Comparison of ENCODE assay signal across 1 cellular context in the genomic region with DNA sequence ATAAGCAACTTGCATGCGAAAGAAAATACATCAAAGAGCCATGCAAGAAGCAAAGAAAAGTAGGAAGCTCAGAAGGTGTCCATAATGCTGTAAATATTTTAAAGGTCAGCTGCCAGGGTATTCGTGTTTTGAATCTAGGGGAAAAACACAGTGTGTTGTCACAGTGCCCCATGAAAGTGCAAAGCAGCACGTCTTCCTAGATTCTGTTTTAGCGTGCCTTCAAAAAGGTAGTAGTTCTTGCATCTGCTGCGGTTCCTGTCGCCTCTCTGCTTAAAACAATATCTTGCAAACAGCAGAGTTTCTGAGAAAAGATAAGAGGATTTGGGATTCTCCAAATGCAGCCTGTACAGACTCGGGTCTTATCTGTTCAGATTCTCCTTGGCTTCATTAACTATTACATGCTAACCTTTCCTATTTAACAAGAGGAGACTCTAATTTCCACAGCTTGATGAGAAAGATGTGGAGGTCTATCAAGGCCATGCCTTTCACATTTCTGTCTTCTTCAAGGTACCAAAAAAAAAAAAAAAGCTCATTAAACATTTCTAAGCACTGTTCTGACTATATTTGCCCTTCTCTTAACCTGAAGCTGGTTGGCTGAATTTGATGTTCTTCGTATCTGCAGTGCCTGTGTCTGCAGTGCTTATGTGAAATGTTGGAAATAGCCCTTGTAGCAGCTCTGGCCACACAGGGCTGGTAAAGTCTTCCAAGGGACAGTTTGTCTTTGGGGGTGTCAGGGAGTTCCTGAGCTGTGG.
TF ChIP-seq lines count a peak whose summit lies in the region.

No MANE protein-coding gene starts in this region.

TF ChIP-seq in K562, 482 proteins besides CTCF, POLR2A, EP300 and RAD21 (continued from another document):
- TF ChIP-seq, protein P1, sequence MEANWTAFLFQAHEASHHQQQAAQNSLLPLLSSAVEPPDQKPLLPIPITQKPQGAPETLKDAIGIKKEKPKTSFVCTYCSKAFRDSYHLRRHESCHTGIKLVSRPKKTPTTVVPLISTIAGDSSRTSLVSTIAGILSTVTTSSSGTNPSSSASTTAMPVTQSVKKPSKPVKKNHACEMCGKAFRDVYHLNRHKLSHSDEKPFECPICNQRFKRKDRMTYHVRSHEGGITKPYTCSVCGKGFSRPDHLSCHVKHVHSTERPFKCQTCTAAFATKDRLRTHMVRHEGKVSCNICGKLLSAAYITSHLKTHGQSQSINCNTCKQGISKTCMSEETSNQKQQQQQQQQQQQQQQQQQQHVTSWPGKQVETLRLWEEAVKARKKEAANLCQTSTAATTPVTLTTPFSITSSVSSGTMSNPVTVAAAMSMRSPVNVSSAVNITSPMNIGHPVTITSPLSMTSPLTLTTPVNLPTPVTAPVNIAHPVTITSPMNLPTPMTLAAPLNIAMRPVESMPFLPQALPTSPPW (CRISPR knock-in tag; IDR thresholded peaks at IDR 0.05), result peak; percentile 15; the same call in 1 of the 2 replicates
- TF ChIP-seq MECOM (CRISPR knock-in tag; IDR thresholded peaks at IDR 0.05), result peak; percentile 85
- 0 out of 2 replicates have a peak, but pooled peaks have one; percentile 18 for TF ChIP-seq NCOA1 (IDR thresholded peaks at IDR 0.05; ENCODE audit: low read depth)
- peak; percentile 7; the same call in 1 of the 2 replicates for TF ChIP-seq HMG20B (CRISPR knock-in tag; IDR thresholded peaks at IDR 0.05)
- TF ChIP-seq RBFOX2 (IDR thresholded peaks at IDR 0.05; ENCODE audit: low read depth, low read length), result peak; percentile 55
- 0 out of 2 replicates have a peak, but pooled peaks have one; percentile 25 for TF ChIP-seq MTA1 (IDR thresholded peaks at IDR 0.05; ENCODE audit: borderline replicate concordance)
- peak; percentile 37; the same call in 1 of the 2 replicates for TF ChIP-seq SMAD3 (CRISPR knock-in tag; conservative IDR thresholded peaks at IDR 0.05)
- peak in 1 of 2 experiments; percentile 47; a peak in 3 of 4 replicates for TF ChIP-seq MAZ (CRISPR knock-in tag; conservative IDR thresholded peaks at IDR 0.05 in 1 of 2, IDR thresholded peaks at IDR 0.05 in 1 of 2)
- TF ChIP-seq, protein P2, sequence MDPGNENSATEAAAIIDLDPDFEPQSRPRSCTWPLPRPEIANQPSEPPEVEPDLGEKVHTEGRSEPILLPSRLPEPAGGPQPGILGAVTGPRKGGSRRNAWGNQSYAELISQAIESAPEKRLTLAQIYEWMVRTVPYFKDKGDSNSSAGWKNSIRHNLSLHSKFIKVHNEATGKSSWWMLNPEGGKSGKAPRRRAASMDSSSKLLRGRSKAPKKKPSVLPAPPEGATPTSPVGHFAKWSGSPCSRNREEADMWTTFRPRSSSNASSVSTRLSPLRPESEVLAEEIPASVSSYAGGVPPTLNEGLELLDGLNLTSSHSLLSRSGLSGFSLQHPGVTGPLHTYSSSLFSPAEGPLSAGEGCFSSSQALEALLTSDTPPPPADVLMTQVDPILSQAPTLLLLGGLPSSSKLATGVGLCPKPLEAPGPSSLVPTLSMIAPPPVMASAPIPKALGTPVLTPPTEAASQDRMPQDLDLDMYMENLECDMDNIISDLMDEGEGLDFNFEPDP (CRISPR knock-in tag; IDR thresholded peaks at IDR 0.05), result 0 out of 2 replicates have a peak, but pooled peaks have one; percentile 11
- TF ChIP-seq TCF3 (CRISPR knock-in tag; IDR thresholded peaks at IDR 0.05), result peak; percentile 75
- TF ChIP-seq, protein P3, sequence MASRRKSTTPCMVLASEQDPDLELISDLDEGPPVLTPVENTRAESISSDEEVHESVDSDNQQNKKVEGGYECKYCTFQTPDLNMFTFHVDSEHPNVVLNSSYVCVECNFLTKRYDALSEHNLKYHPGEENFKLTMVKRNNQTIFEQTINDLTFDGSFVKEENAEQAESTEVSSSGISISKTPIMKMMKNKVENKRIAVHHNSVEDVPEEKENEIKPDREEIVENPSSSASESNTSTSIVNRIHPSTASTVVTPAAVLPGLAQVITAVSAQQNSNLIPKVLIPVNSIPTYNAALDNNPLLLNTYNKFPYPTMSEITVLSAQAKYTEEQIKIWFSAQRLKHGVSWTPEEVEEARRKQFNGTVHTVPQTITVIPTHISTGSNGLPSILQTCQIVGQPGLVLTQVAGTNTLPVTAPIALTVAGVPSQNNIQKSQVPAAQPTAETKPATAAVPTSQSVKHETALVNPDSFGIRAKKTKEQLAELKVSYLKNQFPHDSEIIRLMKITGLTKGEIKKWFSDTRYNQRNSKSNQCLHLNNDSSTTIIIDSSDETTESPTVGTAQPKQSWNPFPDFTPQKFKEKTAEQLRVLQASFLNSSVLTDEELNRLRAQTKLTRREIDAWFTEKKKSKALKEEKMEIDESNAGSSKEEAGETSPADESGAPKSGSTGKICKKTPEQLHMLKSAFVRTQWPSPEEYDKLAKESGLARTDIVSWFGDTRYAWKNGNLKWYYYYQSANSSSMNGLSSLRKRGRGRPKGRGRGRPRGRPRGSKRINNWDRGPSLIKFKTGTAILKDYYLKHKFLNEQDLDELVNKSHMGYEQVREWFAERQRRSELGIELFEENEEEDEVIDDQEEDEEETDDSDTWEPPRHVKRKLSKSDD (conservative IDR thresholded peaks at IDR 0.05; ENCODE audit: low read length), result no peak
- TF ChIP-seq HLTF (IDR thresholded peaks at IDR 0.05), result no peak
- 0 out of 2 replicates have a peak, but pooled peaks have one; percentile 41 for TF ChIP-seq HIVEP1 (CRISPR knock-in tag; IDR thresholded peaks at IDR 0.05)
- TF ChIP-seq, protein P4, sequence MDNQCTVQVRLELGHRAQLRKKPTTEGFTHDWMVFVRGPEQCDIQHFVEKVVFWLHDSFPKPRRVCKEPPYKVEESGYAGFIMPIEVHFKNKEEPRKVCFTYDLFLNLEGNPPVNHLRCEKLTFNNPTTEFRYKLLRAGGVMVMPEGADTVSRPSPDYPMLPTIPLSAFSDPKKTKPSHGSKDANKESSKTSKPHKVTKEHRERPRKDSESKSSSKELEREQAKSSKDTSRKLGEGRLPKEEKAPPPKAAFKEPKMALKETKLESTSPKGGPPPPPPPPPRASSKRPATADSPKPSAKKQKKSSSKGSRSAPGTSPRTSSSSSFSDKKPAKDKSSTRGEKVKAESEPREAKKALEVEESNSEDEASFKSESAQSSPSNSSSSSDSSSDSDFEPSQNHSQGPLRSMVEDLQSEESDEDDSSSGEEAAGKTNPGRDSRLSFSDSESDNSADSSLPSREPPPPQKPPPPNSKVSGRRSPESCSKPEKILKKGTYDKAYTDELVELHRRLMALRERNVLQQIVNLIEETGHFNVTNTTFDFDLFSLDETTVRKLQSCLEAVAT (IDR thresholded peaks at IDR 0.05), result peak; percentile 78 to 80
- no peak for TF ChIP-seq GABPB1 (CRISPR knock-in tag; IDR thresholded peaks at IDR 0.05)
- no peak for TF ChIP-seq ATF1 (CRISPR knock-in tag; IDR thresholded peaks at IDR 0.05)
- TF ChIP-seq ATF1 (tag; IDR thresholded peaks at IDR 0.05), result peak; percentile 36; the same call in 1 of the 2 replicates
- TF ChIP-seq, protein P5, sequence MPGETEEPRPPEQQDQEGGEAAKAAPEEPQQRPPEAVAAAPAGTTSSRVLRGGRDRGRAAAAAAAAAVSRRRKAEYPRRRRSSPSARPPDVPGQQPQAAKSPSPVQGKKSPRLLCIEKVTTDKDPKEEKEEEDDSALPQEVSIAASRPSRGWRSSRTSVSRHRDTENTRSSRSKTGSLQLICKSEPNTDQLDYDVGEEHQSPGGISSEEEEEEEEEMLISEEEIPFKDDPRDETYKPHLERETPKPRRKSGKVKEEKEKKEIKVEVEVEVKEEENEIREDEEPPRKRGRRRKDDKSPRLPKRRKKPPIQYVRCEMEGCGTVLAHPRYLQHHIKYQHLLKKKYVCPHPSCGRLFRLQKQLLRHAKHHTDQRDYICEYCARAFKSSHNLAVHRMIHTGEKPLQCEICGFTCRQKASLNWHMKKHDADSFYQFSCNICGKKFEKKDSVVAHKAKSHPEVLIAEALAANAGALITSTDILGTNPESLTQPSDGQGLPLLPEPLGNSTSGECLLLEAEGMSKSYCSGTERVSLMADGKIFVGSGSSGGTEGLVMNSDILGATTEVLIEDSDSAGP (CRISPR knock-in tag; IDR thresholded peaks at IDR 0.05), result no peak
- no peak; the same call in 1 of the 2 replicates for TF ChIP-seq NFE2 (IDR thresholded peaks at IDR 0.05; ENCODE audit: low read depth)
- 0 out of 2 replicates have a peak, but pooled peaks have one; percentile 20 for TF ChIP-seq CC2D1A (IDR thresholded peaks at IDR 0.05)
- TF ChIP-seq, protein P6, sequence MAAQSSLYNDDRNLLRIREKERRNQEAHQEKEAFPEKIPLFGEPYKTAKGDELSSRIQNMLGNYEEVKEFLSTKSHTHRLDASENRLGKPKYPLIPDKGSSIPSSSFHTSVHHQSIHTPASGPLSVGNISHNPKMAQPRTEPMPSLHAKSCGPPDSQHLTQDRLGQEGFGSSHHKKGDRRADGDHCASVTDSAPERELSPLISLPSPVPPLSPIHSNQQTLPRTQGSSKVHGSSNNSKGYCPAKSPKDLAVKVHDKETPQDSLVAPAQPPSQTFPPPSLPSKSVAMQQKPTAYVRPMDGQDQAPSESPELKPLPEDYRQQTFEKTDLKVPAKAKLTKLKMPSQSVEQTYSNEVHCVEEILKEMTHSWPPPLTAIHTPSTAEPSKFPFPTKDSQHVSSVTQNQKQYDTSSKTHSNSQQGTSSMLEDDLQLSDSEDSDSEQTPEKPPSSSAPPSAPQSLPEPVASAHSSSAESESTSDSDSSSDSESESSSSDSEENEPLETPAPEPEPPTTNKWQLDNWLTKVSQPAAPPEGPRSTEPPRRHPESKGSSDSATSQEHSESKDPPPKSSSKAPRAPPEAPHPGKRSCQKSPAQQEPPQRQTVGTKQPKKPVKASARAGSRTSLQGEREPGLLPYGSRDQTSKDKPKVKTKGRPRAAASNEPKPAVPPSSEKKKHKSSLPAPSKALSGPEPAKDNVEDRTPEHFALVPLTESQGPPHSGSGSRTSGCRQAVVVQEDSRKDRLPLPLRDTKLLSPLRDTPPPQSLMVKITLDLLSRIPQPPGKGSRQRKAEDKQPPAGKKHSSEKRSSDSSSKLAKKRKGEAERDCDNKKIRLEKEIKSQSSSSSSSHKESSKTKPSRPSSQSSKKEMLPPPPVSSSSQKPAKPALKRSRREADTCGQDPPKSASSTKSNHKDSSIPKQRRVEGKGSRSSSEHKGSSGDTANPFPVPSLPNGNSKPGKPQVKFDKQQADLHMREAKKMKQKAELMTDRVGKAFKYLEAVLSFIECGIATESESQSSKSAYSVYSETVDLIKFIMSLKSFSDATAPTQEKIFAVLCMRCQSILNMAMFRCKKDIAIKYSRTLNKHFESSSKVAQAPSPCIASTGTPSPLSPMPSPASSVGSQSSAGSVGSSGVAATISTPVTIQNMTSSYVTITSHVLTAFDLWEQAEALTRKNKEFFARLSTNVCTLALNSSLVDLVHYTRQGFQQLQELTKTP (IDR thresholded peaks at IDR 0.05; ENCODE audit: low read depth in 1 of 2, partially characterized antibody in 2 of 2), result peak; percentile 35 to 89
- peak; percentile 42; the same call in 1 of the 2 replicates for TF ChIP-seq SMARCC2 (IDR thresholded peaks at IDR 0.05; ENCODE audit: low read depth)
- no peak for TF ChIP-seq ZNF785 (CRISPR knock-in tag; IDR thresholded peaks at IDR 0.05)
- peak; percentile 75 for TF ChIP-seq CXXC5 (CRISPR knock-in tag; IDR thresholded peaks at IDR 0.05)
- TF ChIP-seq, protein P7, sequence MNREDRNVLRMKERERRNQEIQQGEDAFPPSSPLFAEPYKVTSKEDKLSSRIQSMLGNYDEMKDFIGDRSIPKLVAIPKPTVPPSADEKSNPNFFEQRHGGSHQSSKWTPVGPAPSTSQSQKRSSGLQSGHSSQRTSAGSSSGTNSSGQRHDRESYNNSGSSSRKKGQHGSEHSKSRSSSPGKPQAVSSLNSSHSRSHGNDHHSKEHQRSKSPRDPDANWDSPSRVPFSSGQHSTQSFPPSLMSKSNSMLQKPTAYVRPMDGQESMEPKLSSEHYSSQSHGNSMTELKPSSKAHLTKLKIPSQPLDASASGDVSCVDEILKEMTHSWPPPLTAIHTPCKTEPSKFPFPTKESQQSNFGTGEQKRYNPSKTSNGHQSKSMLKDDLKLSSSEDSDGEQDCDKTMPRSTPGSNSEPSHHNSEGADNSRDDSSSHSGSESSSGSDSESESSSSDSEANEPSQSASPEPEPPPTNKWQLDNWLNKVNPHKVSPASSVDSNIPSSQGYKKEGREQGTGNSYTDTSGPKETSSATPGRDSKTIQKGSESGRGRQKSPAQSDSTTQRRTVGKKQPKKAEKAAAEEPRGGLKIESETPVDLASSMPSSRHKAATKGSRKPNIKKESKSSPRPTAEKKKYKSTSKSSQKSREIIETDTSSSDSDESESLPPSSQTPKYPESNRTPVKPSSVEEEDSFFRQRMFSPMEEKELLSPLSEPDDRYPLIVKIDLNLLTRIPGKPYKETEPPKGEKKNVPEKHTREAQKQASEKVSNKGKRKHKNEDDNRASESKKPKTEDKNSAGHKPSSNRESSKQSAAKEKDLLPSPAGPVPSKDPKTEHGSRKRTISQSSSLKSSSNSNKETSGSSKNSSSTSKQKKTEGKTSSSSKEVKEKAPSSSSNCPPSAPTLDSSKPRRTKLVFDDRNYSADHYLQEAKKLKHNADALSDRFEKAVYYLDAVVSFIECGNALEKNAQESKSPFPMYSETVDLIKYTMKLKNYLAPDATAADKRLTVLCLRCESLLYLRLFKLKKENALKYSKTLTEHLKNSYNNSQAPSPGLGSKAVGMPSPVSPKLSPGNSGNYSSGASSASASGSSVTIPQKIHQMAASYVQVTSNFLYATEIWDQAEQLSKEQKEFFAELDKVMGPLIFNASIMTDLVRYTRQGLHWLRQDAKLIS (CRISPR knock-in tag; IDR thresholded peaks at IDR 0.05), result peak; percentile 45; the same call in 1 of the 2 replicates
- TF ChIP-seq JUND (IDR thresholded peaks at IDR 0.05; ENCODE audit: borderline replicate concordance, low read depth, low read length), result peak; percentile 71; the same call in 1 of the 2 replicates
- peak; percentile 57; the same call in 1 of the 3 replicates for TF ChIP-seq JUND (tag; IDR thresholded peaks at IDR 0.05; ENCODE audit: borderline replicate concordance, low read depth, low read length)
- TF ChIP-seq, protein P8, sequence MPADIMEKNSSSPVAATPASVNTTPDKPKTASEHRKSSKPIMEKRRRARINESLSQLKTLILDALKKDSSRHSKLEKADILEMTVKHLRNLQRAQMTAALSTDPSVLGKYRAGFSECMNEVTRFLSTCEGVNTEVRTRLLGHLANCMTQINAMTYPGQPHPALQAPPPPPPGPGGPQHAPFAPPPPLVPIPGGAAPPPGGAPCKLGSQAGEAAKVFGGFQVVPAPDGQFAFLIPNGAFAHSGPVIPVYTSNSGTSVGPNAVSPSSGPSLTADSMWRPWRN (IDR thresholded peaks at IDR 0.05; ENCODE audit: low read depth), result peak; percentile 20; the same call in 1 of the 2 replicates
- no peak for TF ChIP-seq CREM (IDR thresholded peaks at IDR 0.05; ENCODE audit: low read depth)
- TF ChIP-seq ZNF347 (CRISPR knock-in tag; IDR thresholded peaks at IDR 0.05; ENCODE audit: low read depth), result no peak
- peak; percentile 67 for TF ChIP-seq CBFA2T2 (conservative IDR thresholded peaks at IDR 0.05)
- peak; percentile 51 for TF ChIP-seq SMAD4 (CRISPR knock-in tag; conservative IDR thresholded peaks at IDR 0.05)
- 0 out of 2 replicates have a peak, but pooled peaks have one; percentile 21 for TF ChIP-seq E2F3 (CRISPR knock-in tag; IDR thresholded peaks at IDR 0.05)
- no peak for TF ChIP-seq ZNF274 (IDR thresholded peaks at IDR 0.05; ENCODE audit: borderline replicate concordance, low read depth, low read length)
- TF ChIP-seq HDGF (IDR thresholded peaks at IDR 0.05), result no peak
- TF ChIP-seq ARNT (IDR thresholded peaks at IDR 0.05), result peak in 1 of 2 experiments; percentile 42; a peak in 1 of 4 replicates
- TF ChIP-seq ZBTB17 (CRISPR knock-in tag; IDR thresholded peaks at IDR 0.05), result peak; percentile 89; the same call in 1 of the 2 replicates
- TF ChIP-seq MYNN (IDR thresholded peaks at IDR 0.05), result 0 out of 2 replicates have a peak, but pooled peaks have one; percentile 41
- TF ChIP-seq MYNN (CRISPR knock-in tag; IDR thresholded peaks at IDR 0.05), result no peak
- TF ChIP-seq ZNF165 (CRISPR knock-in tag; IDR thresholded peaks at IDR 0.05; ENCODE audit: borderline replicate concordance), result 0 out of 2 replicates have a peak, but pooled peaks have one; percentile 73
- no peak for TF ChIP-seq ZFP36 (IDR thresholded peaks at IDR 0.05; ENCODE audit: low read depth, low read length, partially characterized antibody)
